Comparison of ENCODE assay signal across 9 cellular contexts in the genomic region with DNA sequence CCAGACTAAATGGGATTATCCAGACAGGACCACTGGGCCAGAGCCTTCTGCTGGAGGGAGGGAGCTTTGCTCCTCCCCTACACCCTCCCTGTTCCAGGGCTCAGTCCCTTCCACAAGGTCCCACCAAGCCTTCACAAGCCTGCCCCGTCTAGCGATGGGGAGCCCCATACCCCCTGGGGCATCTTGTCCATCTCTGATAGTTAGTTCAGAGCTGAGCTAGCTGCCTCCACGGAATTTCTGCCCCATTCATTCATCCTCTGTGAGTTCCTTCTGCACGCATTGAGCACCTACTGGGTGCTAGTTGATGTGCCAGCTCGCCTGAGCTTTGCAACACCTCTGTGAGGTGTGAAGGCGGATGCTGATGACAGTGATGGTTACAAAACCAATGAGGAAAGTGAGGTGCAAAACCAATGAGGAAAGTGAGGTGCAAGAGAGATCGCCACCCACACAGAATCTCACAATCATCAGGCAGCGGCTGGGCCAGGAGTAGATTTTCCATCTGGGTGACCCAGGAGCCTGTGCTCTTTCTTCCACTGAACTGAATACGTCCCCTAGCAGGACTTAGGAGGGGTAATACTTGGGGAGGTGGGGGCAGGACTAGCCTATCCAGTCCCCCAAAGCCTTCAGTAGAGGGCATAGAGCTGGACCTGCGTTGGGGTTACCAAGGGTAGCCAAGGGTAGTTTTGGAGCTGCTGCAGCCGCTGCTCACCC. TPM values are rescaled to one million over a fixed set of nuclear protein-coding genes. Genes with fewer than 3 reads are reported as not detected.
DNase-seq lines count a peak whose midpoint lies in the region; ATAC-seq and TF ChIP-seq lines count a peak whose summit lies in the region.
"Had no signal": no experiment of that assay in that cellular context is flagged by ENCODE, and none has a peak within 500 bp of the region (broad histone marks: within the 10 kb centered on the region; RNA-seq: fewer than 3 reads in every experiment).

No MANE protein-coding gene starts in this region.

- intact Hi-C loops in sciatic nerve (cut with DNase I), result loop anchor here (2.0 to 10.0 kb wide), 3 partner anchors 68 to 351 kb away; a partner anchor contains a TSS

- H3K4me1 ChIP-seq in DOHH2 (ENCODE audit: control insufficient read depth, low read length), result peaks cover 56% of the 10 kb centered on the region
- H3K4me1 ChIP-seq in gastroesophageal sphincter, result peaks cover 3 to 77% (median 55%) of the 10 kb centered on the region in 3 donors

- H3F3A ChIP-seq in DOHH2 (ENCODE audit: control insufficient read depth, insufficient read depth), result no peaks in the 10 kb centered on the region

- H3K36me3 ChIP-seq in DOHH2 (ENCODE audit: control insufficient read depth, low read length) (no peaks in the 10 kb centered on the region), gastroesophageal sphincter (no peaks in the 10 kb centered on the region)

- H3K79me2 ChIP-seq in DOHH2 (ENCODE audit: control insufficient read depth, low read length), result no peaks in the 10 kb centered on the region

- peak overlapping the region; percentile 68 for H3K27ac ChIP-seq in DOHH2 (ENCODE audit: low read depth, low read length)
- H3K27ac ChIP-seq in gastroesophageal sphincter, result peak overlapping the region in 3 of 4 donors; percentile 75 to 79 (median 78)

- ATAC-seq in gastroesophageal sphincter, result no peak
- peak; percentile 20 for ATAC-seq in sciatic nerve

- H4K20me1 ChIP-seq in DOHH2 (ENCODE audit: control insufficient read depth, insufficient read depth, low read depth, low read length), result no peaks in the 10 kb centered on the region

- TF ChIP-seq CTCF in DOHH2 (IDR thresholded peaks at IDR 0.05; ENCODE audit: low read depth, low read length, poor library complexity, severe bottlenecking) (no peak), gastroesophageal sphincter (IDR thresholded peaks at IDR 0.05) (no peak)

- H3K4me2 ChIP-seq in DOHH2 (ENCODE audit: low read length), result peak overlapping the region; percentile 70

- peak; percentile 26 to 28 for DNase-seq in activated CD8-positive, alpha-beta memory T cell treated with anti-CD3 and anti-CD28 coated beads for 4 hours (ENCODE audit: low read depth in 2 of 2)
- DNase-seq in sciatic nerve (ENCODE audit: low spot score) (no peak), pons (ENCODE audit: low spot score) (no peak), NCI-H446 (lab: John Stamatoyannopoulos, UW) (no peak), NCI-H510A treated with DMSO at 0.1 percent for 48 hours (lab: John Stamatoyannopoulos, UW) (no peak), GM03348 (ENCODE audit: low spot score) (no peak)
- DNase-seq: NCI-H1105 had no signal

- H3K4me3 ChIP-seq in DOHH2 (ENCODE audit: low read length), result peak overlapping the region; percentile 37
- H3K4me3 ChIP-seq in gastroesophageal sphincter, result no peak overlapping the region

- H3K9me3 ChIP-seq in DOHH2 (ENCODE audit: control insufficient read depth, insufficient read depth, low read length), result no peaks in the 10 kb centered on the region
- no peaks in the 10 kb centered on the region for H3K9me3 ChIP-seq in gastroesophageal sphincter

- H3K9me2 ChIP-seq in DOHH2 (replicated peaks; ENCODE audit: control insufficient read depth, low read length), result no peaks in the 10 kb centered on the region

- WGBS in gastroesophageal sphincter (ENCODE audit: low coverage in 1 of 2), 2 donors, result 54 to 65% methylated on average over 4 to 5 of the region's 11 CpGs

- TF ChIP-seq EP300 in gastroesophageal sphincter (IDR thresholded peaks at IDR 0.05), result no peak

- H3K27me3 ChIP-seq in DOHH2 (ENCODE audit: control insufficient read depth, low read length), result no peaks in the 10 kb centered on the region
- H3K27me3 ChIP-seq in gastroesophageal sphincter, result no peaks in the 10 kb centered on the region

- TF ChIP-seq POLR2A in gastroesophageal sphincter (IDR thresholded peaks at IDR 0.05), result no peak

RNA-seq across cellular contexts. Expression of a gene that starts 21.5 kb away (rescaled TPM):
- total RNA-seq in gastroesophageal sphincter (100 to 1,000 TPM; 102 to 223 (median 171) TPM), sciatic nerve (115 TPM)

Comparison
In these comparisons a context has a peak if more than half of its experiments do, and no peak if none do; other contexts are left out.
1. DNase-seq: peak in activated CD8-positive, alpha-beta memory T cell treated with anti-CD3 and anti-CD28 coated beads for 4 hours (2 of 2); none in sciatic nerve (single experiment), pons (single experiment), NCI-H446 (0 of 2), NCI-H510A treated with DMSO at 0.1 percent for 48 hours (single experiment) and GM03348 (single experiment).